Comparison of ENCODE assay signal across 23 cellular contexts in the genomic region with DNA sequence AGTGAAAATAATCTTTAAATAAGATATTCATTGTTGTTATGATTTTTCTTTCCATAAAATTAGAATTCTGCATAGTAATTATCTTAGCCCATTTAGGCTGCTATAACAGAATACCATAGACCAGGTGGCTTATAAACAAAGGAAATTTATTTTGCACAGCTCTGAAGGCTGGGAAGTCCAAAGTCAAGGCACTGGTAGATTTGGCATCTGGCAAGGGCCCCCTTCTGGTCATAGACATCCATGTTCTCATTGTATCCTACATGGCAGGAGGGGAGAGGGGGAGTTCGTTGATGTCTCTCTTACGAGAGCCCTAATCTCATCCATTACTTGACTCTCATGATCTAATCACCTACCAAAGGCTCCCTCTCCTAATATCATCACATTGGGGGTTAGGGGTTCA.
"Had no signal": no experiment of that assay in that cellular context is flagged by ENCODE, and none has a peak within 500 bp of the region (broad histone marks: within the 10 kb centered on the region; RNA-seq: fewer than 3 reads in every experiment).

No MANE protein-coding gene starts in this region.

- H3K4me3 ChIP-seq: heart left ventricle, pancreas, psoas muscle, spleen, tibial nerve had no signal

- H3K27ac Mint-ChIP-seq: activated CD4-positive, alpha-beta memory T cell treated with anti-CD3 and anti-CD28 coated beads for 36 hours; activated CD4-positive, alpha-beta T cell treated with anti-CD3 and anti-CD28 coated beads, Interleukin-2, amount 10 ng/mL, durations not matched to agents 24 days and 14 days; activated naive CD4-positive, alpha-beta T cell treated with anti-CD3 and anti-CD28 coated beads, Interleukin-2, amount 10 ng/mL, durations not matched to agents 7 days and 5 days; activated naive CD8-positive, alpha-beta T cell treated with anti-CD3 and anti-CD28 coated beads, Interleukin-2, amount 10 ng/mL, durations not matched to agents 7 days and 5 days; activated T-cell treated with anti-CD3 and anti-CD28 coated beads, Interleukin-2, amount 50 U/mL, for 24 hours; dendritic cell treated with granulocyte-macrophage colony-stimulating factor and Interleukin-4, amounts not matched to agents 40 ng/mL and 50 ng/mL, for 4 days; mesothelial cell of epicardium; nephron progenitor cell had no signal

- H3K4me1 ChIP-seq: pancreas, psoas muscle had no signal

- H3K36me3 ChIP-seq: heart left ventricle, pancreas, spleen, tibial nerve, WERI-Rb-1 had no signal

- H3K4me1 Mint-ChIP-seq: activated CD4-positive, alpha-beta T cell treated with anti-CD3 and anti-CD28 coated beads, Interleukin-2, amount 10 ng/mL, durations not matched to agents 24 days and 14 days; activated naive CD4-positive, alpha-beta T cell treated with anti-CD3 and anti-CD28 coated beads, Interleukin-2, amount 10 ng/mL, durations not matched to agents 7 days and 5 days; activated naive CD8-positive, alpha-beta T cell treated with anti-CD3 and anti-CD28 coated beads, Interleukin-2, amount 10 ng/mL, durations not matched to agents 7 days and 5 days had no signal

- H3K27me3 ChIP-seq: heart left ventricle, pancreas, spleen, tibial nerve had no signal

- H3K27ac ChIP-seq: epithelial cell of prostate, heart left ventricle, pancreas, psoas muscle, spleen, tibial nerve, WERI-Rb-1 had no signal

- DNase-seq: activated CD4-positive, alpha-beta memory T cell treated with anti-CD3 and anti-CD28 coated beads for 36 hours; activated CD4-positive, alpha-beta T cell treated with anti-CD3 and anti-CD28 coated beads, Interleukin-2, amount 10 ng/mL, durations not matched to agents 24 days and 14 days; activated CD4-positive, CD25-positive, alpha-beta regulatory T cell treated with anti-CD3 and anti-CD28 coated beads, Interleukin-2, amount 50 U/mL, for 72 hours; activated CD8-positive, alpha-beta memory T cell treated with anti-CD3 and anti-CD28 coated beads, Interleukin-2, amount 50 U/mL, for 4 hours; activated gamma-delta T cell; activated naive CD4-positive, alpha-beta T cell treated with anti-CD3 and anti-CD28 coated beads, Interleukin-2, amount 10 ng/mL, durations not matched to agents 7 days and 5 days; activated naive CD8-positive, alpha-beta T cell treated with anti-CD3 and anti-CD28 coated beads, Interleukin-2, amount 10 ng/mL, durations not matched to agents 7 days and 5 days; activated T-cell treated with anti-CD3 and anti-CD28 coated beads, Interleukin-2, amount 50 U/mL, for 24 hours; caudate nucleus; heart left ventricle; hypothalamus; naive B cell; nephron progenitor cell; nucleus accumbens; pancreas; psoas muscle; spleen; stimulated activated naive CD4-positive, alpha-beta T cell treated with Interleukin-2 at 50 U/mL for 16 hours; WERI-Rb-1 had no signal

- H3K9me3 Mint-ChIP-seq: activated CD4-positive, alpha-beta memory T cell treated with anti-CD3 and anti-CD28 coated beads for 36 hours; activated CD4-positive, alpha-beta T cell treated with anti-CD3 and anti-CD28 coated beads, Interleukin-2, amount 10 ng/mL, durations not matched to agents 24 days and 14 days; activated naive CD4-positive, alpha-beta T cell treated with anti-CD3 and anti-CD28 coated beads, Interleukin-2, amount 10 ng/mL, durations not matched to agents 7 days and 5 days; activated naive CD8-positive, alpha-beta T cell treated with anti-CD3 and anti-CD28 coated beads, Interleukin-2, amount 10 ng/mL, durations not matched to agents 7 days and 5 days; activated T-cell treated with anti-CD3 and anti-CD28 coated beads, Interleukin-2, amount 50 U/mL, for 24 hours; nephron progenitor cell had no signal

- H3K9me3 ChIP-seq: heart left ventricle, pancreas, psoas muscle, spleen, tibial nerve had no signal

- H3K36me3 Mint-ChIP-seq: activated CD4-positive, alpha-beta memory T cell treated with anti-CD3 and anti-CD28 coated beads for 36 hours; activated naive CD4-positive, alpha-beta T cell treated with anti-CD3 and anti-CD28 coated beads, Interleukin-2, amount 10 ng/mL, durations not matched to agents 7 days and 5 days; activated naive CD8-positive, alpha-beta T cell treated with anti-CD3 and anti-CD28 coated beads, Interleukin-2, amount 10 ng/mL, durations not matched to agents 7 days and 5 days; mesothelial cell of epicardium had no signal

- H3K4me3 Mint-ChIP-seq: activated CD4-positive, alpha-beta memory T cell treated with anti-CD3 and anti-CD28 coated beads for 36 hours; activated CD4-positive, alpha-beta T cell treated with anti-CD3 and anti-CD28 coated beads, Interleukin-2, amount 10 ng/mL, durations not matched to agents 24 days and 14 days; activated naive CD4-positive, alpha-beta T cell treated with anti-CD3 and anti-CD28 coated beads, Interleukin-2, amount 10 ng/mL, durations not matched to agents 7 days and 5 days; activated naive CD8-positive, alpha-beta T cell treated with anti-CD3 and anti-CD28 coated beads, Interleukin-2, amount 10 ng/mL, durations not matched to agents 7 days and 5 days; activated T-cell treated with anti-CD3 and anti-CD28 coated beads, Interleukin-2, amount 50 U/mL, for 24 hours; dendritic cell treated with granulocyte-macrophage colony-stimulating factor and Interleukin-4, amounts not matched to agents 40 ng/mL and 50 ng/mL, for 4 days; mesothelial cell of epicardium; nephron progenitor cell had no signal

- H3K27me3 Mint-ChIP-seq: activated CD4-positive, alpha-beta T cell treated with anti-CD3 and anti-CD28 coated beads, Interleukin-2, amount 10 ng/mL, durations not matched to agents 24 days and 14 days; activated naive CD4-positive, alpha-beta T cell treated with anti-CD3 and anti-CD28 coated beads, Interleukin-2, amount 10 ng/mL, durations not matched to agents 7 days and 5 days; dendritic cell treated with granulocyte-macrophage colony-stimulating factor and Interleukin-4, amounts not matched to agents 40 ng/mL and 50 ng/mL, for 4 days; naive B cell had no signal
